ENCODE assay signal across 37 cellular contexts in the genomic region with DNA sequence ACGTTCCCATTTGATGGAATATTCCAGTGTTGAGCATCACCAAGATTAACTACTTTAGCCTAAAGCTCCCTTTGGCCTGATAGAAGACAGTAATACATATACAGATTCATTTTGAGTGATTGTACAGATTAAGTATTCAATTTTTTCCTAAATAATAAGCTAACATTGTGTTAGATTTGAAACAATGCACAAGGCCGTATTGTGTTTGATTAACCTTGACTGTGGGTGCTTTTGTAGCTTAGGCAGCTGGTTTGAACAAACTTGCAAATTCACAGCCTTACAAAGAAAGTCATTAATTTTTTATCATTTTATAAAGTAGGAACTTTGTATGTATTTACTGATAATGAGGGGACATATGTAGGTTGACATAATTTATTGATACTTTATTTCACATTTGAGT.
"Had no signal": no experiment of that assay in that cellular context is flagged by ENCODE, and none has a peak within 500 bp of the region (broad histone marks: within the 10 kb centered on the region; RNA-seq: fewer than 3 reads in every experiment).

No MANE protein-coding gene starts in this region.

- ATAC-seq: activated naive CD4-positive, alpha-beta T cell treated with anti-CD3 and anti-CD28 coated beads, Interleukin-2, amount 50 U/mL, for 72 hours; activated naive CD8-positive, alpha-beta T cell treated with anti-CD3 and anti-CD28 coated beads, Interleukin-2, amount 50 U/mL, for 24 hours; activated T-cell treated with anti-CD3 and anti-CD28 coated beads, Interleukin-2, amount 50 U/mL, for 4 hours; activated T-cell treated with anti-CD3 and anti-CD28 coated beads, Interleukin-2, amount 50 U/mL, for 72 hours; activated T-helper 17 cell treated with anti-CD3 and anti-CD28 coated beads, Interleukin-2, amount 50 U/mL, for 72 hours; body of pancreas had no signal

- DNase-seq: activated effector memory CD4-positive, alpha-beta T cell treated with anti-CD3 and anti-CD28 coated beads, Interleukin-2, amount 50 U/mL, for 16 hours; activated effector memory CD4-positive, alpha-beta T cell treated with Interleukin-2 at 50 U/mL for 16 hours; activated gamma-delta T cell; activated gamma-delta T cell treated with Interleukin-2 at 50 U/mL for 16 hours; activated naive CD4-positive, alpha-beta T cell; activated naive CD4-positive, alpha-beta T cell treated with anti-CD3 and anti-CD28 coated beads for 36 hours; activated naive CD4-positive, alpha-beta T cell treated with anti-CD3 and anti-CD28 coated beads, Interleukin-2, amount 10 ng/mL, durations not matched to agents 7 days and 5 days; activated naive CD4-positive, alpha-beta T cell treated with anti-CD3 and anti-CD28 coated beads, Interleukin-2, amount 50 U/mL, for 16 hours; activated naive CD4-positive, alpha-beta T cell treated with Interleukin-2 at 50 U/mL for 16 hours; activated naive CD8-positive, alpha-beta T cell treated with anti-CD3 and anti-CD28 coated beads for 36 hours; activated naive CD8-positive, alpha-beta T cell treated with anti-CD3 and anti-CD28 coated beads, Interleukin-2, amount 10 ng/mL, durations not matched to agents 7 days and 5 days; activated naive CD8-positive, alpha-beta T cell treated with anti-CD3 and anti-CD28 coated beads, Interleukin-2, amount 50 U/mL, for 24 hours; activated T-cell treated with anti-CD3 and anti-CD28 coated beads, Interleukin-2, amount 50 U/mL, for 24 hours; activated T-cell treated with anti-CD3 and anti-CD28 coated beads, Interleukin-2, amount 50 U/mL, for 4 hours; activated T-cell treated with anti-CD3 and anti-CD28 coated beads, Interleukin-2, amount 50 U/mL, for 48 hours; activated T-cell treated with anti-CD3 and anti-CD28 coated beads, Interleukin-2, amount 50 U/mL, for 72 hours; adrenal gland; amniotic stem cell; amygdala; anterior cingulate cortex; aorta; body of pancreas; brain microvascular endothelial cell; caudate nucleus; central memory CD4-positive, alpha-beta T cell; cerebellar nuclear complex had no signal

- H3K9me3 ChIP-seq: adrenal gland, ascending aorta, body of pancreas, breast epithelium had no signal

- H3K36me3 Mint-ChIP-seq: activated naive CD4-positive, alpha-beta T cell treated with anti-CD3 and anti-CD28 coated beads, Interleukin-2, amount 10 ng/mL, durations not matched to agents 7 days and 5 days; brain had no signal

- H3K27me3 Mint-ChIP-seq: activated naive CD4-positive, alpha-beta T cell treated with anti-CD3 and anti-CD28 coated beads, Interleukin-2, amount 10 ng/mL, durations not matched to agents 7 days and 5 days; activated naive CD4-positive, alpha-beta T cell treated with anti-CD3 and anti-CD28 coated beads, Interleukin-2, amount 50 U/mL, for 24 hours; activated naive CD8-positive, alpha-beta T cell; activated naive CD8-positive, alpha-beta T cell treated with anti-CD3 and anti-CD28 coated beads for 36 hours; activated naive CD8-positive, alpha-beta T cell treated with anti-CD3 and anti-CD28 coated beads, Interleukin-2, amount 50 U/mL, for 24 hours; activated T-cell treated with anti-CD3 and anti-CD28 coated beads, Interleukin-2, amount 50 U/mL, for 24 hours; activated T-helper 17 cell treated with anti-CD3 and anti-CD28 coated beads, Interleukin-2, amount 50 U/mL, for 72 hours; brain; central memory CD8-positive, alpha-beta T cell had no signal

- H3K27ac ChIP-seq: adrenal gland, ascending aorta, body of pancreas, brain microvascular endothelial cell, breast epithelium, cardiac muscle cell had no signal

- H3K27me3 ChIP-seq: adrenal gland, ascending aorta, body of pancreas, brain microvascular endothelial cell, breast epithelium, cardiac muscle cell had no signal

- H3K27ac Mint-ChIP-seq: activated naive CD4-positive, alpha-beta T cell treated with anti-CD3 and anti-CD28 coated beads for 36 hours; activated naive CD4-positive, alpha-beta T cell treated with anti-CD3 and anti-CD28 coated beads, Interleukin-2, amount 10 ng/mL, durations not matched to agents 7 days and 5 days; activated naive CD4-positive, alpha-beta T cell treated with anti-CD3 and anti-CD28 coated beads, Interleukin-2, amount 50 U/mL, for 24 hours; activated naive CD4-positive, alpha-beta T cell treated with anti-CD3 and anti-CD28 coated beads, Interleukin-2, amount 50 U/mL, for 72 hours; activated naive CD8-positive, alpha-beta T cell; activated naive CD8-positive, alpha-beta T cell treated with anti-CD3 and anti-CD28 coated beads for 36 hours; activated naive CD8-positive, alpha-beta T cell treated with anti-CD3 and anti-CD28 coated beads, Interleukin-2, amount 10 ng/mL, durations not matched to agents 7 days and 5 days; activated naive CD8-positive, alpha-beta T cell treated with anti-CD3 and anti-CD28 coated beads, Interleukin-2, amount 50 U/mL, for 24 hours; activated T-cell treated with anti-CD3 and anti-CD28 coated beads, Interleukin-2, amount 50 U/mL, for 24 hours; activated T-cell treated with anti-CD3 and anti-CD28 coated beads, Interleukin-2, amount 50 U/mL, for 72 hours; activated T-helper 1 cell treated with anti-CD3 and anti-CD28 coated beads, Interleukin-12 subunit alpha, Interleukin-12 subunit beta, Interleukin-2, Interleukin-4 antibody, amounts not matched to agents 30 ng/mL and 10 ng/mL and 1 ng/mL, durations not matched to agents 14 hours and 24 hours and 36 hours; activated T-helper 17 cell treated with anti-CD3 and anti-CD28 coated beads, Interleukin-2, amount 50 U/mL, for 72 hours; activated T-helper 2 cell treated with anti-CD3 and anti-CD28 coated beads, Interferon-gamma antibody, Interleukin-2, Interleukin-4, amounts not matched to agents 10 μg/mL and 5 μg/mL and 100 μg/mL, durations not matched to agents 14 hours and 24 hours and 36 hours; brain had no signal

- H3K4me1 Mint-ChIP-seq: activated naive CD4-positive, alpha-beta T cell treated with anti-CD3 and anti-CD28 coated beads, Interleukin-2, amount 10 ng/mL, durations not matched to agents 7 days and 5 days; activated naive CD4-positive, alpha-beta T cell treated with anti-CD3 and anti-CD28 coated beads, Interleukin-2, amount 50 U/mL, for 24 hours; activated naive CD8-positive, alpha-beta T cell treated with anti-CD3 and anti-CD28 coated beads for 36 hours; activated naive CD8-positive, alpha-beta T cell treated with anti-CD3 and anti-CD28 coated beads, Interleukin-2, amount 50 U/mL, for 24 hours; activated T-helper 17 cell treated with anti-CD3 and anti-CD28 coated beads, Interleukin-2, amount 50 U/mL, for 72 hours had no signal

- H3K4me1 ChIP-seq: adrenal gland, ascending aorta, breast epithelium had no signal

- H3K4me3 Mint-ChIP-seq: activated naive CD4-positive, alpha-beta T cell treated with anti-CD3 and anti-CD28 coated beads for 36 hours; activated naive CD4-positive, alpha-beta T cell treated with anti-CD3 and anti-CD28 coated beads, Interleukin-2, amount 10 ng/mL, durations not matched to agents 7 days and 5 days; activated naive CD4-positive, alpha-beta T cell treated with anti-CD3 and anti-CD28 coated beads, Interleukin-2, amount 50 U/mL, for 24 hours; activated naive CD8-positive, alpha-beta T cell; activated naive CD8-positive, alpha-beta T cell treated with anti-CD3 and anti-CD28 coated beads for 36 hours; activated naive CD8-positive, alpha-beta T cell treated with anti-CD3 and anti-CD28 coated beads, Interleukin-2, amount 10 ng/mL, durations not matched to agents 7 days and 5 days; activated naive CD8-positive, alpha-beta T cell treated with anti-CD3 and anti-CD28 coated beads, Interleukin-2, amount 50 U/mL, for 24 hours; activated T-cell treated with anti-CD3 and anti-CD28 coated beads, Interleukin-2, amount 50 U/mL, for 24 hours; activated T-cell treated with anti-CD3 and anti-CD28 coated beads, Interleukin-2, amount 50 U/mL, for 4 hours; activated T-cell treated with anti-CD3 and anti-CD28 coated beads, Interleukin-2, amount 50 U/mL, for 72 hours; activated T-helper 1 cell treated with anti-CD3 and anti-CD28 coated beads, Interleukin-12 subunit alpha, Interleukin-12 subunit beta, Interleukin-2, Interleukin-4 antibody, amounts not matched to agents 30 ng/mL and 10 ng/mL and 1 ng/mL, durations not matched to agents 14 hours and 24 hours and 36 hours; activated T-helper 17 cell treated with anti-CD3 and anti-CD28 coated beads, Interleukin-2, amount 50 U/mL, for 72 hours; brain; central memory CD8-positive, alpha-beta T cell had no signal

- H3K36me3 ChIP-seq: adrenal gland, ascending aorta, brain microvascular endothelial cell, breast epithelium, cardiac muscle cell had no signal

- H3K4me3 ChIP-seq: adrenal gland, ascending aorta, body of pancreas, breast epithelium, cardiac muscle cell had no signal

- H3K9me3 Mint-ChIP-seq: activated naive CD4-positive, alpha-beta T cell treated with anti-CD3 and anti-CD28 coated beads for 36 hours; activated naive CD4-positive, alpha-beta T cell treated with anti-CD3 and anti-CD28 coated beads, Interleukin-2, amount 10 ng/mL, durations not matched to agents 7 days and 5 days; activated naive CD4-positive, alpha-beta T cell treated with anti-CD3 and anti-CD28 coated beads, Interleukin-2, amount 50 U/mL, for 24 hours; activated naive CD4-positive, alpha-beta T cell treated with anti-CD3 and anti-CD28 coated beads, Interleukin-2, amount 50 U/mL, for 72 hours; activated naive CD8-positive, alpha-beta T cell treated with anti-CD3 and anti-CD28 coated beads for 36 hours; activated naive CD8-positive, alpha-beta T cell treated with anti-CD3 and anti-CD28 coated beads, Interleukin-2, amount 10 ng/mL, durations not matched to agents 7 days and 5 days; activated naive CD8-positive, alpha-beta T cell treated with anti-CD3 and anti-CD28 coated beads, Interleukin-2, amount 50 U/mL, for 24 hours; activated T-cell treated with anti-CD3 and anti-CD28 coated beads, Interleukin-2, amount 50 U/mL, for 24 hours; activated T-cell treated with anti-CD3 and anti-CD28 coated beads, Interleukin-2, amount 50 U/mL, for 4 hours; activated T-cell treated with anti-CD3 and anti-CD28 coated beads, Interleukin-2, amount 50 U/mL, for 72 hours; activated T-helper 1 cell treated with anti-CD3 and anti-CD28 coated beads, Interleukin-12 subunit alpha, Interleukin-12 subunit beta, Interleukin-2, Interleukin-4 antibody, amounts not matched to agents 30 ng/mL and 10 ng/mL and 1 ng/mL, durations not matched to agents 14 hours and 24 hours and 36 hours; activated T-helper 17 cell treated with anti-CD3 and anti-CD28 coated beads, Interleukin-2, amount 50 U/mL, for 72 hours; activated T-helper 2 cell treated with anti-CD3 and anti-CD28 coated beads, Interferon-gamma antibody, Interleukin-2, Interleukin-4, amounts not matched to agents 10 μg/mL and 5 μg/mL and 100 μg/mL, durations not matched to agents 14 hours and 24 hours and 36 hours; brain; central memory CD8-positive, alpha-beta T cell had no signal
